Comparison of ENCODE assay signal across 3 cellular contexts in genomic region chr12:114855678-114856077, GRCh38.
TF ChIP-seq lines count a peak whose summit lies in the region.

No MANE protein-coding gene starts in this region.

TF ChIP-seq in HepG2, 621 proteins besides CTCF, POLR2A, EP300 and RAD21:
- TF ChIP-seq SOX6 (IDR thresholded peaks at IDR 0.05) (no peak), SOX6 (CRISPR knock-in tag; IDR thresholded peaks at IDR 0.05) (no peak), GABPB1 (CRISPR knock-in tag; IDR thresholded peaks at IDR 0.05) (no peak), ZBTB40 (IDR thresholded peaks at IDR 0.05) (peak; percentile 69), ZBTB40 (CRISPR knock-in tag; IDR thresholded peaks at IDR 0.05) (peak; percentile 85; the same call in 1 of the 2 replicates), GATAD2A (CRISPR knock-in tag; IDR thresholded peaks at IDR 0.05) (no peak), ZNF891 (CRISPR knock-in tag; IDR thresholded peaks at IDR 0.05) (no peak), MBD4 (IDR thresholded peaks at IDR 0.05; ENCODE audit: borderline replicate concordance, low read length) (no peak), TOE1 (CRISPR knock-in tag; IDR thresholded peaks at IDR 0.05) (no peak), ZNF567 (CRISPR knock-in tag; IDR thresholded peaks at IDR 0.05; ENCODE audit: borderline replicate concordance) (no peak)

TF ChIP-seq in GM12878, 131 proteins besides CTCF, POLR2A, EP300 and RAD21:
- TF ChIP-seq ZBTB40 (IDR thresholded peaks at IDR 0.05; ENCODE audit: borderline replicate concordance) (0 out of 2 replicates have a peak, but pooled peaks have one; percentile 37), SMAD5 (IDR thresholded peaks at IDR 0.05; ENCODE audit: low read depth) (no peak)
TF ChIP-seq in GM12878: peak in this region for 1.

TF ChIP-seq in K562, 482 proteins besides CTCF, POLR2A, EP300 and RAD21:
- TF ChIP-seq ZNF140 (CRISPR knock-in tag; IDR thresholded peaks at IDR 0.05) (no peak), GATAD2A (IDR thresholded peaks at IDR 0.05) (no peak), ZNF445 (CRISPR knock-in tag; IDR thresholded peaks at IDR 0.05; ENCODE audit: low read depth) (no peak), RBM15 (IDR thresholded peaks at IDR 0.05; ENCODE audit: insufficient read depth, low read length) (no peak), FIP1L1 (IDR thresholded peaks at IDR 0.05; ENCODE audit: low read depth, low read length, poor library complexity, severe bottlenecking) (no peak), GABPB2 (CRISPR knock-in tag; conservative IDR thresholded peaks at IDR 0.05) (no peak), ZBTB40 (IDR thresholded peaks at IDR 0.05) (peak; percentile 82), ZBTB40 (CRISPR knock-in tag; IDR thresholded peaks at IDR 0.05) (peak; percentile 32; the same call in 1 of the 2 replicates)
